ENCODE assay signal across 17 cellular contexts in genomic region chr1:29222686-29223085, GRCh38. TPM values are rescaled to one million over a fixed set of nuclear protein-coding genes. Genes with fewer than 3 reads are reported as not detected.
"Had no signal": no experiment of that assay in that cellular context is flagged by ENCODE, and none has a peak within 500 bp of the region (broad histone marks: within the 10 kb centered on the region; RNA-seq: fewer than 3 reads in every experiment).

No MANE protein-coding gene starts in this region.

- H3K4me3 Mint-ChIP-seq: memory B cell; naive thymus-derived CD8-positive, alpha-beta T cell had no signal

- H3K36me3 ChIP-seq: neutrophil, transverse colon had no signal

- H3K4me3 ChIP-seq: coronary artery, dorsolateral prefrontal cortex, left lung, lower lobe of right lung, skin epidermis, stomach, thoracic aorta, transverse colon had no signal

- H3K9me3 ChIP-seq: left lung, lower lobe of right lung, neutrophil, stomach, thoracic aorta, transverse colon had no signal

- H3K27me3 Mint-ChIP-seq: memory B cell; naive thymus-derived CD8-positive, alpha-beta T cell had no signal

- H3K4me1 ChIP-seq: left lung, lower lobe of right lung, stomach, transverse colon had no signal

- ATAC-seq: esophagus mucosa; left lung; lower lobe of right lung; naive thymus-derived CD8-positive, alpha-beta T cell; sciatic nerve had no signal

- H3K9me3 Mint-ChIP-seq: memory B cell; naive thymus-derived CD8-positive, alpha-beta T cell had no signal

- H3K27me3 ChIP-seq: dorsolateral prefrontal cortex, left lung, neutrophil, stomach, transverse colon had no signal

- DNase-seq: dorsolateral prefrontal cortex; effector memory CD4-positive, alpha-beta T cell; left lung; lower lobe of right lung; naive thymus-derived CD8-positive, alpha-beta T cell; stimulated activated CD4-positive, alpha-beta T cell treated with anti-CD3 and anti-CD28 coated beads, Interleukin-12 subunit alpha, Interleukin-12 subunit beta, amount 100 ng/mL, for 4 hours; stimulated activated naive CD4-positive, alpha-beta T cell; stomach; substantia nigra; transverse colon had no signal

- H3K27ac ChIP-seq: coronary artery, left lung, lower lobe of right lung, neutrophil, skin epidermis, stomach, thoracic aorta, transverse colon had no signal

- H3K27ac Mint-ChIP-seq: memory B cell had no signal

RNA-seq across cellular contexts. Expression of gene PTPRU, which starts 13.6 kb away (rescaled TPM):
- total RNA-seq: naive thymus-derived CD8-positive, alpha-beta T cell had no signal
